Comparison of ENCODE assay signal across 8 cellular contexts in genomic region chr1:246492611-246493245, GRCh38. TPM values are rescaled to one million over a fixed set of nuclear protein-coding genes. Genes with fewer than 3 reads are reported as not detected.
DNase-seq lines count a peak whose midpoint lies in the region; ATAC-seq and TF ChIP-seq lines count a peak whose summit lies in the region.

No MANE protein-coding gene starts in this region.

- H3K36me3 ChIP-seq in NT2/D1 (ENCODE audit: insufficient read depth, insufficient read length, low read length) = no peaks in the 10 kb centered on the region
- no peaks in the 10 kb centered on the region for H3K36me3 ChIP-seq in adipocyte (ENCODE audit: control insufficient read depth, insufficient read depth, low read length, severe bottlenecking)
- no peaks in the 10 kb centered on the region for H3K36me3 ChIP-seq in heart right ventricle

- DNase-seq in G401 (ENCODE audit: low spot score) (peak; percentile 95), HuH-7 (ENCODE audit: low spot score) (peak; percentile 63), NT2/D1 (ENCODE audit: low read depth, low spot score) (peak; percentile 57), adipocyte (ENCODE audit: low read depth) (peak; percentile 92), heart right ventricle (peak; percentile 61 to 73), pulmonary artery endothelial cell (ENCODE audit: low read depth, low spot score) (peak; percentile 29)
- no peak for DNase-seq in effector CD8-positive, alpha-beta T cell (lab: John Stamatoyannopoulos, UW)

- intact Hi-C loops in heart right ventricle (cut with DNase I) = loop anchor here (2.0 to 10.0 kb wide), 7 partner anchors 478 to 1340 kb away; partner anchors contain the start of gene KIF26B (in 5 of the 10)

- peak; percentile 67 to 97 (median 92) for ATAC-seq in heart right ventricle
- ATAC-seq in HG03571 (IDR thresholded peaks at IDR 0.05; ENCODE audit: unreplicated experiment) = no peak

- TF ChIP-seq CTCF in heart right ventricle (IDR thresholded peaks at IDR 0.05) = peak; percentile 64 to 90 (median 75)

- no peaks in the 10 kb centered on the region for H3K9me3 ChIP-seq in NT2/D1 (ENCODE audit: insufficient read depth, low read length)
- H3K9me3 ChIP-seq in adipocyte (ENCODE audit: control insufficient read depth, low read length) = no peaks in the 10 kb centered on the region
- H3K9me3 ChIP-seq in heart right ventricle = no peaks in the 10 kb centered on the region

- H3K9ac ChIP-seq in NT2/D1 (ENCODE audit: insufficient read length, low read depth) = no peak overlapping the region
- H3K9ac ChIP-seq in adipocyte (ENCODE audit: low read length) = no peak overlapping the region

- in situ Hi-C loops in G401 (cut with HindIII; ENCODE audit: low sequenced_read_pairs) = no loop called here

- no peak overlapping the region for H3K27ac ChIP-seq in heart right ventricle

- H3K4me3 ChIP-seq in NT2/D1 (ENCODE audit: insufficient read length, low read depth) (no peak overlapping the region), adipocyte (ENCODE audit: low read length) (no peak overlapping the region), heart right ventricle (peak overlapping the region in 1 of 10 donors; percentile 2)

- H3K27me3 ChIP-seq in NT2/D1 (ENCODE audit: insufficient read depth, insufficient read length) = no peaks in the 10 kb centered on the region
- H3K27me3 ChIP-seq in adipocyte (replicated peaks; ENCODE audit: control insufficient read depth, insufficient read depth, low read length) = no peaks in the 10 kb centered on the region
- no peaks in the 10 kb centered on the region for H3K27me3 ChIP-seq in heart right ventricle

- 33% methylated on average over 3 of the region's 3 CpGs for WGBS in heart right ventricle, 2 donors

- H3K4me1 ChIP-seq in NT2/D1 (ENCODE audit: insufficient read depth, insufficient read length) (no peaks in the 10 kb centered on the region), adipocyte (ENCODE audit: control insufficient read depth, insufficient read depth, low read length) (peaks cover 5% of the 10 kb centered on the region), heart right ventricle (peaks cover 0 to 13% (median 8%) of the 10 kb centered on the region in 9 donors)

RNA-seq across cellular contexts. Expression of gene SMYD3, which starts 14.4 kb away (rescaled TPM):
- 49.5 and 69.6 TPM in 2 replicates for total RNA-seq in G401 (2014; rRNA removed; shearing (Covaris generic))
- 10 to 100 TPM in 3 of 10 donors, 1 to 10 TPM in 7; 6.1 to 13.9 (median 8.1) TPM for total RNA-seq in heart right ventricle
- 10 to 100 TPM in 1 of 2 donors, 1 to 10 TPM in 1; 5.9 to 10.0 TPM for polyA plus RNA-seq in heart right ventricle
- total RNA-seq in pulmonary artery endothelial cell = 26.7 and 26.8 TPM in 2 replicates
